In genomic region chr7:139994356-139994755, GRCh38 we compare ENCODE assay signal across 24 cellular contexts.
"Had no signal": no experiment of that assay in that cellular context is flagged by ENCODE, and none has a peak within 500 bp of the region (broad histone marks: within the 10 kb centered on the region; RNA-seq: fewer than 3 reads in every experiment).

No MANE protein-coding gene starts in this region.

- H3K9me3 ChIP-seq: ovary, psoas muscle, suprapubic skin, transverse colon, vagina had no signal

- H3K4me1 ChIP-seq: foreskin keratinocyte, psoas muscle, suprapubic skin, transverse colon, vagina had no signal

- H3K36me3 ChIP-seq: ovary, suprapubic skin, transverse colon, vagina had no signal

- H3K4me3 ChIP-seq: ovary, psoas muscle, suprapubic skin, transverse colon, vagina had no signal

- H3K27ac ChIP-seq: foreskin keratinocyte, ovary, psoas muscle, suprapubic skin, transverse colon, vagina had no signal

- H3K27me3 ChIP-seq: ovary, suprapubic skin, transverse colon, vagina had no signal

- H3K27me3 Mint-ChIP-seq: activated B cell treated with CpG ODN at 0.5 μM for 24 hours; activated CD4-positive, alpha-beta T cell treated with anti-CD3 and anti-CD28 coated beads for 36 hours; activated naive CD8-positive, alpha-beta T cell treated with anti-CD3 and anti-CD28 coated beads for 36 hours; activated T-cell treated with anti-CD3 and anti-CD28 coated beads, Interleukin-2, amount 50 U/mL, for 24 hours; dendritic cell treated with granulocyte-macrophage colony-stimulating factor and Interleukin-4, amounts not matched to agents 40 ng/mL and 50 ng/mL, for 4 days; naive thymus-derived CD8-positive, alpha-beta T cell; stimulated activated naive CD8-positive, alpha-beta T cell treated with anti-CD3 and anti-CD28 coated beads, Interleukin-15, Interleukin-2, amounts not matched to agents 100 ng/mL and 50 ng/mL, for 24 hours had no signal

- ATAC-seq: activated CD4-positive, alpha-beta T cell treated with anti-CD3 and anti-CD28 coated beads for 36 hours; foreskin keratinocyte; naive thymus-derived CD8-positive, alpha-beta T cell; psoas muscle had no signal

- H3K27ac Mint-ChIP-seq: activated B cell treated with CpG ODN at 0.5 μM for 24 hours; activated CD4-positive, alpha-beta T cell treated with anti-CD3 and anti-CD28 coated beads for 36 hours; activated naive CD8-positive, alpha-beta T cell treated with anti-CD3 and anti-CD28 coated beads for 36 hours; activated T-cell treated with anti-CD3 and anti-CD28 coated beads, Interleukin-2, amount 50 U/mL, for 24 hours; activated T-helper 2 cell treated with anti-CD3 and anti-CD28 coated beads, Interferon-gamma antibody, Interleukin-2, Interleukin-4, amounts not matched to agents 10 μg/mL and 5 μg/mL and 100 μg/mL, durations not matched to agents 14 hours and 24 hours and 36 hours; dendritic cell treated with granulocyte-macrophage colony-stimulating factor and Interleukin-4, amounts not matched to agents 40 ng/mL and 50 ng/mL, for 4 days; stimulated activated naive CD8-positive, alpha-beta T cell treated with anti-CD3 and anti-CD28 coated beads, Interleukin-15, Interleukin-2, amounts not matched to agents 100 ng/mL and 50 ng/mL, for 24 hours; T-helper 1 cell treated with Interleukin-12 subunit alpha and Interleukin-12 subunit beta and Interleukin-4 antibody, amounts not matched to agents 30 μg/mL and 1 μg/mL, for 36 hours had no signal

- H3K4me1 Mint-ChIP-seq: activated CD4-positive, alpha-beta T cell treated with anti-CD3 and anti-CD28 coated beads for 36 hours; naive thymus-derived CD8-positive, alpha-beta T cell had no signal

- H3K4me3 Mint-ChIP-seq: activated B cell treated with CpG ODN at 0.5 μM for 24 hours; activated CD4-positive, alpha-beta T cell treated with anti-CD3 and anti-CD28 coated beads for 36 hours; activated naive CD8-positive, alpha-beta T cell treated with anti-CD3 and anti-CD28 coated beads for 36 hours; activated T-cell treated with anti-CD3 and anti-CD28 coated beads, Interleukin-2, amount 50 U/mL, for 24 hours; dendritic cell treated with granulocyte-macrophage colony-stimulating factor and Interleukin-4, amounts not matched to agents 40 ng/mL and 50 ng/mL, for 4 days; naive thymus-derived CD8-positive, alpha-beta T cell; stimulated activated naive CD8-positive, alpha-beta T cell treated with anti-CD3 and anti-CD28 coated beads, Interleukin-15, Interleukin-2, amounts not matched to agents 100 ng/mL and 50 ng/mL, for 24 hours; T-helper 1 cell treated with Interleukin-12 subunit alpha and Interleukin-12 subunit beta and Interleukin-4 antibody, amounts not matched to agents 30 μg/mL and 1 μg/mL, for 36 hours had no signal

- H3K36me3 Mint-ChIP-seq: activated naive CD8-positive, alpha-beta T cell treated with anti-CD3 and anti-CD28 coated beads for 36 hours; naive thymus-derived CD8-positive, alpha-beta T cell had no signal

- DNase-seq: activated B cell treated with CpG ODN at 0.5 μM for 24 hours; activated CD4-positive, alpha-beta T cell treated with anti-CD3 and anti-CD28 coated beads for 36 hours; activated CD4-positive, alpha-beta T cell treated with anti-CD3 and anti-CD28 coated beads, Interleukin-2, amount 50 U/mL, for 4 hours; activated CD8-positive, alpha-beta memory T cell treated with anti-CD3 and anti-CD28 coated beads for 24 hours; activated CD8-positive, alpha-beta memory T cell treated with anti-CD3 and anti-CD28 coated beads, Interleukin-2, amount 50 U/mL, for 4 hours; activated naive CD4-positive, alpha-beta T cell; activated naive CD8-positive, alpha-beta T cell treated with anti-CD3 and anti-CD28 coated beads for 36 hours; activated T-cell treated with anti-CD3 and anti-CD28 coated beads, Interleukin-2, amount 50 U/mL, for 24 hours; effector CD8-positive, alpha-beta T cell; foreskin keratinocyte; mesendoderm; naive thymus-derived CD8-positive, alpha-beta T cell; ovary; psoas muscle; right cardiac atrium; stimulated activated CD4-positive, alpha-beta T cell treated with anti-CD3 and anti-CD28 coated beads, Interleukin-1b, Interleukin-23, amount 100 ng/mL, for 48 hours; T1000; transverse colon had no signal

- H3K9me3 Mint-ChIP-seq: activated B cell treated with CpG ODN at 0.5 μM for 24 hours; activated naive CD8-positive, alpha-beta T cell treated with anti-CD3 and anti-CD28 coated beads for 36 hours; activated T-cell treated with anti-CD3 and anti-CD28 coated beads, Interleukin-2, amount 50 U/mL, for 24 hours; activated T-helper 2 cell treated with anti-CD3 and anti-CD28 coated beads, Interferon-gamma antibody, Interleukin-2, Interleukin-4, amounts not matched to agents 10 μg/mL and 5 μg/mL and 100 μg/mL, durations not matched to agents 14 hours and 24 hours and 36 hours; dendritic cell treated with granulocyte-macrophage colony-stimulating factor and Interleukin-4, amounts not matched to agents 40 ng/mL and 50 ng/mL, for 4 days; naive thymus-derived CD8-positive, alpha-beta T cell; stimulated activated naive CD8-positive, alpha-beta T cell treated with anti-CD3 and anti-CD28 coated beads, Interleukin-15, Interleukin-2, amounts not matched to agents 100 ng/mL and 50 ng/mL, for 24 hours; T-helper 1 cell treated with Interleukin-12 subunit alpha and Interleukin-12 subunit beta and Interleukin-4 antibody, amounts not matched to agents 30 μg/mL and 1 μg/mL, for 36 hours had no signal
